30 cellular contexts compared by ENCODE assay signal in the genomic region with DNA sequence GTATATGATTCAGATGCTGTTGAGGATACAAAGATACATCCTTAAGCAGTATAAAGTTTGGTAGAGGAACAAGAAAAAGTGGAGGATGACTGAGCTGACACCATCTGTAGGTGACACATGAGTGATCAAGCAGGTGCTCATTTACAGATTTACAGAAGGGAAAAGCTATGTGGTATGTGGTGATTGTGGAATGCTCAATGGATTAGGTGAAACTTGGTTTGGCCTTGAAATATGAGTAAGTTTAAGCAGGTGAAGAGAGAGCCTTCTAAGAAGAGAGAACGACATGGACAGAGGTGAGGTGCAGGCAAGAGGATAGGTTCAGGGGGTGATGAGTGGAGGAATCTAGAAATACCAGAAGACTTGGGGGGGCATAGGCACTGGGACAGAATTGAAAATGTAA. TPM values are rescaled to one million over a fixed set of nuclear protein-coding genes. Genes with fewer than 3 reads are reported as not detected.
DNase-seq lines count a peak whose midpoint lies in the region; ATAC-seq, FAIRE-seq and TF ChIP-seq lines count a peak whose summit lies in the region.
"Had no signal": no experiment of that assay in that cellular context is flagged by ENCODE, and none has a peak within 500 bp of the region (broad histone marks: within the 10 kb centered on the region; RNA-seq: fewer than 3 reads in every experiment).

No MANE protein-coding gene starts in this region.

- H4K12ac ChIP-seq in trophoblast cell (ENCODE audit: low read depth, low read length): no peak overlapping the region

- H3K4ac ChIP-seq in trophoblast cell (ENCODE audit: low read depth, low read length): peak overlapping the region; percentile 62

- H3K14ac ChIP-seq in trophoblast cell (ENCODE audit: low read length): no peak overlapping the region

- no peaks in the 10 kb centered on the region for H3K79me2 ChIP-seq in trophoblast cell (ENCODE audit: control insufficient read depth, insufficient read depth, low read length, poor library complexity)

- H3K9me3 ChIP-seq in HEK293 (ENCODE audit: control insufficient read depth, insufficient read depth, low read depth, low read length): no peaks in the 10 kb centered on the region
- H3K9me3 ChIP-seq in trophoblast cell (ENCODE audit: insufficient read depth, low read depth, low read length): peaks cover 2% of the 10 kb centered on the region
- H3K9me3 ChIP-seq: Peyer's patch had no signal

- TF ChIP-seq CTCF in D721Med (IDR thresholded peaks at IDR 0.05; ENCODE audit: insufficient read depth, missing control alignments) (no peak), HEK293 (tag by site-specific recombination; IDR thresholded peaks at IDR 0.05) (no peak), brain (conservative IDR thresholded peaks at IDR 0.05) (no peak)

- no peak overlapping the region for H2AK5ac ChIP-seq in trophoblast cell (ENCODE audit: low read length)

- H3K27me3 ChIP-seq in trophoblast cell (ENCODE audit: insufficient read depth, low read length): no peaks in the 10 kb centered on the region
- H3K27me3 ChIP-seq: Peyer's patch, tibial nerve had no signal

- H2BK5ac ChIP-seq in trophoblast cell (ENCODE audit: low read depth, low read length, poor library complexity): no peak overlapping the region

- H3K36me3 ChIP-seq in HEK293 (ENCODE audit: control insufficient read depth in 2 of 2, insufficient read depth in 1 of 2, low read length in 2 of 2): no peaks in the 10 kb centered on the region
- H3K36me3 ChIP-seq in trophoblast cell (ENCODE audit: control insufficient read depth in 1 of 2, insufficient read depth in 2 of 2, low read length in 2 of 2): no peaks in the 10 kb centered on the region
- H3K36me3 ChIP-seq: Peyer's patch, tibial nerve had no signal

- no peak overlapping the region for H4K8ac ChIP-seq in trophoblast cell (ENCODE audit: low read depth, low read length)

- no peak overlapping the region for H4K91ac ChIP-seq in trophoblast cell (ENCODE audit: low read depth, low read length)

- H2AFZ ChIP-seq in trophoblast cell (ENCODE audit: insufficient read depth, low read length, poor library complexity): no peak overlapping the region

- POLR2A ChIA-PET in HEK293 (lab: Yijun Ruan, JAX): no interaction called here

- no peaks in the 10 kb centered on the region for H3K79me1 ChIP-seq in trophoblast cell (ENCODE audit: low read length)

- H3K4me3 Mint-ChIP-seq in brain: peak overlapping the region in 4 of 5 experiments; percentile 1 to 44 (median 10)
- H3K4me3 Mint-ChIP-seq: activated CD4-positive, alpha-beta memory T cell treated with anti-CD3 and anti-CD28 coated beads for 36 hours; activated naive CD8-positive, alpha-beta T cell treated with anti-CD3 and anti-CD28 coated beads, Interleukin-2, amount 50 U/mL, for 24 hours; activated T-cell treated with anti-CD3 and anti-CD28 coated beads, Interleukin-2, amount 50 U/mL, for 72 hours; nephron progenitor cell; stimulated activated naive CD8-positive, alpha-beta T cell treated with anti-CD3 and anti-CD28 coated beads, Interleukin-15, amount 100 ng/mL, for 72 hours had no signal

- CTCF ChIA-PET in HEK293 (lab: Yijun Ruan, JAX): interaction anchor here (0.6 kb wide), 1 partner anchor 352 kb away, joined by 3 read pairs; no protein-coding TSS in a partner anchor

- no peak overlapping the region for H2BK120ac ChIP-seq in trophoblast cell (ENCODE audit: insufficient read depth, low read length, poor library complexity)

- peak; percentile 51 for FAIRE-seq in D721Med (lab: Jason Lieb, UNC)
- FAIRE-seq: GM12892, HepG2, islet of Langerhans had no signal

- H3K4me3 ChIP-seq in HEK293 (ENCODE audit: low read depth, low read length): no peak overlapping the region
- no peak overlapping the region for H3K4me3 ChIP-seq in trophoblast cell (ENCODE audit: low read depth, low read length)
- H3K4me3 ChIP-seq: Peyer's patch, tibial nerve had no signal

- ATAC-seq in HG02884 (IDR thresholded peaks at IDR 0.05; ENCODE audit: unreplicated experiment): no peak
- ATAC-seq in GM18517 (IDR thresholded peaks at IDR 0.05; ENCODE audit: unreplicated experiment): no peak
- ATAC-seq in HG03159 (IDR thresholded peaks at IDR 0.05; ENCODE audit: unreplicated experiment): no peak
- ATAC-seq: activated naive CD8-positive, alpha-beta T cell treated with anti-CD3 and anti-CD28 coated beads, Interleukin-2, amount 50 U/mL, for 24 hours; activated T-cell treated with anti-CD3 and anti-CD28 coated beads, Interleukin-2, amount 50 U/mL, for 72 hours; esophagus mucosa; HepG2; stimulated activated naive CD8-positive, alpha-beta T cell treated with anti-CD3 and anti-CD28 coated beads, Interleukin-15, amount 100 ng/mL, for 72 hours had no signal

- H3K23ac ChIP-seq in trophoblast cell (ENCODE audit: low read length): no peak overlapping the region

- H3K9ac ChIP-seq in trophoblast cell (ENCODE audit: low read length): no peak overlapping the region

- H2BK12ac ChIP-seq in trophoblast cell (ENCODE audit: low read length): no peak overlapping the region

- peaks cover 26% of the 10 kb centered on the region for H3K36me3 Mint-ChIP-seq in brain
- H3K36me3 Mint-ChIP-seq: activated CD4-positive, alpha-beta memory T cell treated with anti-CD3 and anti-CD28 coated beads for 36 hours had no signal

- no peak overlapping the region for H3K27ac ChIP-seq in HEK293 (ENCODE audit: extremely low read depth, low read depth, low read length)
- no peak overlapping the region for H3K27ac ChIP-seq in trophoblast cell (ENCODE audit: low read depth, low read length)
- H3K27ac ChIP-seq: Peyer's patch had no signal

- WGBS in trophoblast cell (ENCODE audit: extremely low coverage, insufficient coverage, insufficient read length): no CpG with 5 or more reads among the region's 1 CpG

- no peak overlapping the region for H3K4me2 ChIP-seq in trophoblast cell (ENCODE audit: low read length)

- H3K18ac ChIP-seq in trophoblast cell (ENCODE audit: low read length): no peak overlapping the region

- H3K27ac Mint-ChIP-seq in brain: peak overlapping the region in 4 of 5 experiments; percentile 4 to 55 (median 42)
- H3K27ac Mint-ChIP-seq: activated CD4-positive, alpha-beta memory T cell treated with anti-CD3 and anti-CD28 coated beads for 36 hours; activated naive CD8-positive, alpha-beta T cell treated with anti-CD3 and anti-CD28 coated beads, Interleukin-2, amount 50 U/mL, for 24 hours; activated T-cell treated with anti-CD3 and anti-CD28 coated beads, Interleukin-2, amount 50 U/mL, for 72 hours; nephron progenitor cell; stimulated activated naive CD8-positive, alpha-beta T cell treated with anti-CD3 and anti-CD28 coated beads, Interleukin-15, amount 100 ng/mL, for 72 hours had no signal

- H3K4me1 Mint-ChIP-seq in brain: peaks cover 48% of the 10 kb centered on the region
- H3K4me1 Mint-ChIP-seq: activated naive CD8-positive, alpha-beta T cell treated with anti-CD3 and anti-CD28 coated beads, Interleukin-2, amount 50 U/mL, for 24 hours; stimulated activated naive CD8-positive, alpha-beta T cell treated with anti-CD3 and anti-CD28 coated beads, Interleukin-15, amount 100 ng/mL, for 72 hours had no signal

- H3K4me1 ChIP-seq in HEK293 (ENCODE audit: control insufficient read depth, insufficient read depth, low read length) (no peaks in the 10 kb centered on the region; the same call in none of the 2 replicates), trophoblast cell (ENCODE audit: control insufficient read depth in 1 of 2, insufficient read depth in 2 of 2, low read length in 2 of 2) (peaks cover 0 to 2% of the 10 kb centered on the region in 2 experiments)
- H3K4me1 ChIP-seq: Peyer's patch had no signal

- no peak for DNase-seq in D721Med (ENCODE audit: insufficient read length, low spot score)
- no peak for DNase-seq in trophoblast cell
- DNase-seq in stimulated activated CD4-positive, alpha-beta T cell treated with anti-CD3 and anti-CD28 coated beads, Interleukin-15, amount 100 ng/mL, for 24 hours: no peak
- DNase-seq: activated CD4-positive, alpha-beta memory T cell treated with anti-CD3 and anti-CD28 coated beads for 36 hours; activated CD4-positive, alpha-beta T cell treated with anti-CD3 and anti-CD28 coated beads for 1 hour; activated naive CD4-positive, alpha-beta T cell; activated naive CD8-positive, alpha-beta T cell treated with anti-CD3 and anti-CD28 coated beads, Interleukin-2, amount 50 U/mL, for 24 hours; activated T-cell treated with anti-CD3 and anti-CD28 coated beads, Interleukin-2, amount 50 U/mL, for 72 hours; central memory CD4-positive, alpha-beta T cell; DMS153; HCEC 1CT; MM.1S; NCI-H2029; nephron progenitor cell; Peyer's patch; retina; SIG-M5; stimulated activated CD4-positive, alpha-beta T cell treated with anti-CD3 and anti-CD28 coated beads, Interleukin-2, amount 100 ng/mL, for 24 hours; stimulated activated naive CD8-positive, alpha-beta T cell treated with anti-CD3 and anti-CD28 coated beads, Interleukin-15, amount 100 ng/mL, for 72 hours had no signal

- peaks cover 4 to 23% (median 20%) of the 10 kb centered on the region in 5 experiments for H3K9me3 Mint-ChIP-seq in brain
- H3K9me3 Mint-ChIP-seq: activated CD4-positive, alpha-beta memory T cell treated with anti-CD3 and anti-CD28 coated beads for 36 hours had no signal

- H3K27me3 Mint-ChIP-seq in brain: peaks cover 3% of the 10 kb centered on the region
- H3K27me3 Mint-ChIP-seq: activated CD4-positive, alpha-beta memory T cell treated with anti-CD3 and anti-CD28 coated beads for 36 hours; stimulated activated naive CD8-positive, alpha-beta T cell treated with anti-CD3 and anti-CD28 coated beads, Interleukin-15, amount 100 ng/mL, for 72 hours had no signal

TF ChIP-seq in HEK293, 187 proteins besides CTCF, POLR2A, EP300 and RAD21 (continues in another document):
- TF ChIP-seq ZNF529 (tag by site-specific recombination; IDR thresholded peaks at IDR 0.05; ENCODE audit: insufficient replicate concordance) (no peak), ZNF785 (tag by site-specific recombination; IDR thresholded peaks at IDR 0.05) (no peak), ZFP69B (tag by site-specific recombination; IDR thresholded peaks at IDR 0.05) (no peak), KLF1 (tag by site-specific recombination; IDR thresholded peaks at IDR 0.05) (no peak), ZNF138 (tag by site-specific recombination; IDR thresholded peaks at IDR 0.05; ENCODE audit: borderline replicate concordance) (no peak), ZNF37A (tag by site-specific recombination; IDR thresholded peaks at IDR 0.05) (no peak), ZNF394 (tag by site-specific recombination; IDR thresholded peaks at IDR 0.05; ENCODE audit: borderline replicate concordance) (no peak)

RNA-seq across cellular contexts. Expression of a gene that starts 5.9 kb away (rescaled TPM):
- polyA plus RNA-seq in brain (ENCODE audit: insufficient read depth, low read depth, low replicate concordance): 5.2 TPM
- 5.7 and 6.7 TPM in 2 replicates for polyA plus RNA-seq in trophoblast cell (2013)
- polyA plus RNA-seq: BJ, HepG2 had no signal
